ENCODE assay signal across 1 cellular context in genomic region chr16:83830091-83830768, GRCh38.
TF ChIP-seq lines count a peak whose summit lies in the region.

No MANE protein-coding gene starts in this region.

TF ChIP-seq in K562, 482 proteins besides CTCF, POLR2A, EP300 and RAD21 (continued from another document):
- TF ChIP-seq ZNF511 (CRISPR knock-in tag; IDR thresholded peaks at IDR 0.05): no peak
- TF ChIP-seq POLR2G (IDR thresholded peaks at IDR 0.05; ENCODE audit: low read depth, low read length): no peak
